Comparison of ENCODE assay signal across 26 cellular contexts in genomic region chr15:62719316-62719715, GRCh38.
DNase-seq lines count a peak whose midpoint lies in the region; TF ChIP-seq lines count a peak whose summit lies in the region.
"Had no signal": no experiment of that assay in that cellular context is flagged by ENCODE, and none has a peak within 500 bp of the region (broad histone marks: within the 10 kb centered on the region; RNA-seq: fewer than 3 reads in every experiment).

No MANE protein-coding gene starts in this region.

- intact Hi-C loops in activated naive CD4-positive, alpha-beta T cell treated with anti-CD3 and anti-CD28 coated beads for 36 hours (cut with micrococcal nuclease) = no loop called here
- intact Hi-C loops in posterior cingulate gyrus (cut with DNase I) = no loop called here

- H3K79me2 ChIP-seq in GM23248 (ENCODE audit: insufficient read depth) (no peaks in the 10 kb centered on the region), SK-N-SH (ENCODE audit: insufficient read depth) (no peaks in the 10 kb centered on the region)

- no peaks in the 10 kb centered on the region for H3K9me3 Mint-ChIP-seq in activated naive CD4-positive, alpha-beta T cell treated with anti-CD3 and anti-CD28 coated beads for 36 hours
- no peaks in the 10 kb centered on the region for H3K9me3 Mint-ChIP-seq in activated naive CD8-positive, alpha-beta T cell treated with anti-CD3 and anti-CD28 coated beads for 36 hours
- H3K9me3 Mint-ChIP-seq: activated naive CD8-positive, alpha-beta T cell treated with anti-CD3 and anti-CD28 coated beads, Interleukin-2, amount 10 ng/mL, durations not matched to agents 7 days and 5 days; activated T-helper 17 cell treated with anti-CD3 and anti-CD28 coated beads, Interleukin-2, amount 50 U/mL, for 72 hours; naive thymus-derived CD8-positive, alpha-beta T cell; stimulated activated naive CD8-positive, alpha-beta T cell treated with anti-CD3 and anti-CD28 coated beads, Interleukin-15, amount 100 ng/mL, for 72 hours; WTC11 had no signal

- no peak overlapping the region for H2AFZ ChIP-seq in GM23248
- H2AFZ ChIP-seq in SK-N-SH (ENCODE audit: low read depth) = no peak overlapping the region

- no peaks in the 10 kb centered on the region for H3K27me3 ChIP-seq in GM23248 (replicated peaks; ENCODE audit: insufficient read depth)
- H3K27me3 ChIP-seq in SK-N-SH (ENCODE audit: insufficient read depth) = no peaks in the 10 kb centered on the region
- H3K27me3 ChIP-seq: thyroid gland had no signal

- DNase-seq in AG08395 (ENCODE audit: low spot score) (peak; percentile 74), GM23248 (peak; percentile 74), SK-N-SH (no peak), fibroblast of the aortic adventitia (ENCODE audit: low read depth) (peak; percentile 23), NCI-H187 (lab: John Stamatoyannopoulos, UW) (no peak), posterior cingulate gyrus (no peak)
- DNase-seq in activated naive CD4-positive, alpha-beta T cell treated with anti-CD3 and anti-CD28 coated beads for 36 hours = no peak
- DNase-seq in activated naive CD8-positive, alpha-beta T cell treated with anti-CD3 and anti-CD28 coated beads for 36 hours = no peak
- DNase-seq: 8988T; activated CD8-positive, alpha-beta memory T cell treated with anti-CD3 and anti-CD28 coated beads, Interleukin-2, amount 10 ng/mL, durations not matched to agents 7 days and 5 days; activated naive CD8-positive, alpha-beta T cell treated with anti-CD3 and anti-CD28 coated beads, Interleukin-2, amount 10 ng/mL, durations not matched to agents 7 days and 5 days; GF-D8; islet precursor cell; Kasumi-1; naive thymus-derived CD8-positive, alpha-beta T cell; NCI-H526 treated with DMSO at 0.1 percent for 48 hours; nucleus accumbens; retina; SIG-M5; small intestine; stimulated activated naive CD8-positive, alpha-beta T cell treated with anti-CD3 and anti-CD28 coated beads, Interleukin-15, amount 100 ng/mL, for 72 hours; T1000; thyroid gland had no signal

- H3K4me2 ChIP-seq in GM23248 (ENCODE audit: unreplicated experiment) = no peak overlapping the region
- peak overlapping the region; percentile 48 for H3K4me2 ChIP-seq in SK-N-SH

- TF ChIP-seq EP300 in SK-N-SH (IDR thresholded peaks at IDR 0.05; ENCODE audit: borderline replicate concordance in 1 of 2, low read depth in 1 of 2, low read length in 1 of 2) = peak in 1 of 2 experiments; percentile 34; a peak in 1 of 4 replicates

- no peak overlapping the region for H3K27ac Mint-ChIP-seq in activated naive CD4-positive, alpha-beta T cell treated with anti-CD3 and anti-CD28 coated beads for 36 hours
- H3K27ac Mint-ChIP-seq in activated naive CD8-positive, alpha-beta T cell treated with anti-CD3 and anti-CD28 coated beads for 36 hours = no peak overlapping the region
- H3K27ac Mint-ChIP-seq: activated CD8-positive, alpha-beta memory T cell treated with anti-CD3 and anti-CD28 coated beads, Interleukin-2, amount 10 ng/mL, durations not matched to agents 7 days and 5 days; activated naive CD8-positive, alpha-beta T cell treated with anti-CD3 and anti-CD28 coated beads, Interleukin-2, amount 10 ng/mL, durations not matched to agents 7 days and 5 days; activated T-helper 17 cell treated with anti-CD3 and anti-CD28 coated beads, Interleukin-2, amount 50 U/mL, for 72 hours; B cell; naive thymus-derived CD8-positive, alpha-beta T cell; WTC11 had no signal

- H3K9ac ChIP-seq in GM23248 = no peak overlapping the region
- H3K9ac ChIP-seq in SK-N-SH = no peak overlapping the region

- 0 out of 2 replicates have a peak, but pooled peaks cover 5% of the 10 kb centered on the region for H3F3A ChIP-seq in GM23248 (ENCODE audit: insufficient read depth)
- peaks cover 10% of the 10 kb centered on the region for H3F3A ChIP-seq in SK-N-SH (replicated peaks; ENCODE audit: insufficient read depth)

- H3K4me3 ChIP-seq in GM23248 (no peak overlapping the region), SK-N-SH (ENCODE audit: low read depth in 2 of 2, low read length in 1 of 2) (no peak overlapping the region), fibroblast of the aortic adventitia (ENCODE audit: low read depth, low read length) (no peak overlapping the region)
- H3K4me3 ChIP-seq: thyroid gland had no signal

- TF ChIP-seq CTCF in SK-N-SH (IDR thresholded peaks at IDR 0.05) (no peak), fibroblast of the aortic adventitia (IDR thresholded peaks at IDR 0.05; ENCODE audit: insufficient read depth, low read length) (no peak)

- H3K36me3 ChIP-seq in GM23248 (ENCODE audit: low read depth) (peaks cover 13% of the 10 kb centered on the region; the same call in 1 of the 2 replicates), SK-N-SH (replicated peaks in 1 of 2; ENCODE audit: control insufficient read depth in 1 of 2, insufficient read depth in 2 of 2, low read length in 1 of 2) (peaks cover 46 to 68% of the 10 kb centered on the region in 2 experiments)

- 61 to 71% methylated on average over 5 of the region's 5 CpGs for WGBS in GM23248 (ENCODE audit: low coverage in 1 of 2, low lambda C conversion rate in 2 of 2, missing lambda C conversion rate in 2 of 2), 2 experiments
- 69% methylated on average over 5 of the region's 5 CpGs for WGBS in SK-N-SH (ENCODE audit: low lambda C conversion rate)

- H3K4me1 ChIP-seq in GM23248 (ENCODE audit: insufficient read depth) (peaks cover 12% of the 10 kb centered on the region), SK-N-SH (ENCODE audit: control insufficient read depth in 1 of 2, insufficient read depth in 2 of 2, low read depth in 1 of 2, low read length in 1 of 2) (peaks cover 6 to 18% of the 10 kb centered on the region in 2 experiments; a peak in 3 of 4 replicates)
- H3K4me1 ChIP-seq: thyroid gland had no signal

- H3K9me2 ChIP-seq in GM23248 (ENCODE audit: insufficient read depth) = no peaks in the 10 kb centered on the region
- H3K9me2 ChIP-seq in SK-N-SH = no peaks in the 10 kb centered on the region

- no peaks in the 10 kb centered on the region for H3K27me3 Mint-ChIP-seq in activated naive CD4-positive, alpha-beta T cell treated with anti-CD3 and anti-CD28 coated beads for 36 hours (ENCODE audit: low read depth)
- H3K27me3 Mint-ChIP-seq in activated naive CD8-positive, alpha-beta T cell treated with anti-CD3 and anti-CD28 coated beads for 36 hours = no peaks in the 10 kb centered on the region
- H3K27me3 Mint-ChIP-seq: activated CD8-positive, alpha-beta memory T cell treated with anti-CD3 and anti-CD28 coated beads, Interleukin-2, amount 10 ng/mL, durations not matched to agents 7 days and 5 days; activated naive CD8-positive, alpha-beta T cell treated with anti-CD3 and anti-CD28 coated beads, Interleukin-2, amount 10 ng/mL, durations not matched to agents 7 days and 5 days; B cell; naive thymus-derived CD8-positive, alpha-beta T cell; stimulated activated naive CD8-positive, alpha-beta T cell treated with anti-CD3 and anti-CD28 coated beads, Interleukin-15, amount 100 ng/mL, for 72 hours had no signal

- H4K20me1 ChIP-seq in GM23248 (ENCODE audit: insufficient read depth) (no peaks in the 10 kb centered on the region), SK-N-SH (ENCODE audit: insufficient read depth) (no peaks in the 10 kb centered on the region)

- in situ Hi-C loops in GM23248 (cut with MboI) = no loop called here

- H3K4me1 Mint-ChIP-seq in activated naive CD4-positive, alpha-beta T cell treated with anti-CD3 and anti-CD28 coated beads for 36 hours (ENCODE audit: low read depth) = no peaks in the 10 kb centered on the region
- H3K4me1 Mint-ChIP-seq in activated naive CD8-positive, alpha-beta T cell treated with anti-CD3 and anti-CD28 coated beads for 36 hours = no peaks in the 10 kb centered on the region
- H3K4me1 Mint-ChIP-seq: activated CD8-positive, alpha-beta memory T cell treated with anti-CD3 and anti-CD28 coated beads, Interleukin-2, amount 10 ng/mL, durations not matched to agents 7 days and 5 days; activated naive CD8-positive, alpha-beta T cell treated with anti-CD3 and anti-CD28 coated beads, Interleukin-2, amount 10 ng/mL, durations not matched to agents 7 days and 5 days; activated T-helper 17 cell treated with anti-CD3 and anti-CD28 coated beads, Interleukin-2, amount 50 U/mL, for 72 hours; B cell; naive thymus-derived CD8-positive, alpha-beta T cell; stimulated activated naive CD8-positive, alpha-beta T cell treated with anti-CD3 and anti-CD28 coated beads, Interleukin-15, amount 100 ng/mL, for 72 hours; WTC11 had no signal

- H3K27ac ChIP-seq in GM23248 (no peak overlapping the region), SK-N-SH (ENCODE audit: low read depth in 2 of 2, low read length in 1 of 2) (peak overlapping the region in 1 of 2 experiments; percentile 47; a peak in 3 of 4 replicates)
- H3K27ac ChIP-seq: thyroid gland had no signal

- H3K36me3 Mint-ChIP-seq in activated naive CD4-positive, alpha-beta T cell treated with anti-CD3 and anti-CD28 coated beads for 36 hours (ENCODE audit: low read depth) = no peaks in the 10 kb centered on the region
- no peaks in the 10 kb centered on the region for H3K36me3 Mint-ChIP-seq in activated naive CD8-positive, alpha-beta T cell treated with anti-CD3 and anti-CD28 coated beads for 36 hours
- H3K36me3 Mint-ChIP-seq: activated CD8-positive, alpha-beta memory T cell treated with anti-CD3 and anti-CD28 coated beads, Interleukin-2, amount 10 ng/mL, durations not matched to agents 7 days and 5 days; activated naive CD8-positive, alpha-beta T cell treated with anti-CD3 and anti-CD28 coated beads, Interleukin-2, amount 10 ng/mL, durations not matched to agents 7 days and 5 days; naive thymus-derived CD8-positive, alpha-beta T cell had no signal

- TF ChIP-seq RAD21 in SK-N-SH (IDR thresholded peaks at IDR 0.05; ENCODE audit: low read length) = no peak

- H3K9me3 ChIP-seq in GM23248 (ENCODE audit: low read depth) (no peaks in the 10 kb centered on the region), SK-N-SH (no peaks in the 10 kb centered on the region)
- H3K9me3 ChIP-seq: thyroid gland had no signal

- H3K4me3 Mint-ChIP-seq in activated naive CD4-positive, alpha-beta T cell treated with anti-CD3 and anti-CD28 coated beads for 36 hours = no peak overlapping the region
- H3K4me3 Mint-ChIP-seq in activated naive CD8-positive, alpha-beta T cell treated with anti-CD3 and anti-CD28 coated beads for 36 hours = no peak overlapping the region
- H3K4me3 Mint-ChIP-seq: activated CD8-positive, alpha-beta memory T cell treated with anti-CD3 and anti-CD28 coated beads, Interleukin-2, amount 10 ng/mL, durations not matched to agents 7 days and 5 days; activated naive CD8-positive, alpha-beta T cell treated with anti-CD3 and anti-CD28 coated beads, Interleukin-2, amount 10 ng/mL, durations not matched to agents 7 days and 5 days; activated T-helper 17 cell treated with anti-CD3 and anti-CD28 coated beads, Interleukin-2, amount 50 U/mL, for 72 hours; B cell; naive thymus-derived CD8-positive, alpha-beta T cell; stimulated activated naive CD8-positive, alpha-beta T cell treated with anti-CD3 and anti-CD28 coated beads, Interleukin-15, amount 100 ng/mL, for 72 hours; WTC11 had no signal

- CTCF ChIA-PET in SK-N-SH (lab: Yijun Ruan, JAX) = interaction anchor here (1.8 kb wide), 1 partner anchor 13 kb away, joined by 4 read pairs; no protein-coding TSS in a partner anchor
- CTCF ChIA-PET in activated naive CD4-positive, alpha-beta T cell treated with anti-CD3 and anti-CD28 coated beads for 36 hours (lab: Charles Lee) = no interaction called here

- POLR2A ChIA-PET in SK-N-SH (lab: Yijun Ruan, JAX) = no interaction called here

TF ChIP-seq in SK-N-SH, 30 proteins besides CTCF, POLR2A, EP300 and RAD21 (continues in another document):
- TF ChIP-seq FOSL2 (IDR thresholded peaks at IDR 0.05; ENCODE audit: borderline replicate concordance, low read depth) = peak; percentile 72

Comparison
In these comparisons a context has a peak if more than half of its experiments do, and no peak if none do; other contexts are left out.
1. DNase-seq: peak in AG08395 (single experiment), GM23248 (single experiment) and fibroblast of the aortic adventitia (single experiment); none in SK-N-SH (single experiment), activated naive CD4-positive, alpha-beta T cell treated with anti-CD3 and anti-CD28 coated beads for 36 hours (single experiment), NCI-H187 (0 of 2), activated naive CD8-positive, alpha-beta T cell treated with anti-CD3 and anti-CD28 coated beads for 36 hours (single experiment) and posterior cingulate gyrus (0 of 10).